Comparison of ENCODE assay signal across 9 cellular contexts in the genomic region with DNA sequence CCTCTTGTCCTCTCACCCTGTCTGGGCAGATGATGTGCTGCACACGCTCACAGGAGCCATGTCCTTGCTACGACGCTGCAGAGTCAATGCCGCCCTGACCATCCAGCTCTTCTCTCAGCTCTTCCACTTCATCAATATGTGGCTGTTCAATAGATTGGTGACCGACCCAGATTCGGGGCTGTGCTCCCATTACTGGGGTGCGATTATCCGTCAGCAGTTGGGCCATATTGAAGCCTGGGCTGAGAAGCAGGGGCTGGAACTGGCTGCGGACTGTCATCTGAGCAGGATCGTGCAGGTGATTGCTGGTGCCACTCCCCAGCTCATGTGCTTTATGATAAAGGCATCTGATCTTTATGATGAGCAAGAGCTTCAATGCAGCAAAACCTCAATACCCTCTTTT.
"Had no signal": no experiment of that assay in that cellular context is flagged by ENCODE, and none has a peak within 500 bp of the region (broad histone marks: within the 10 kb centered on the region; RNA-seq: fewer than 3 reads in every experiment).

No MANE protein-coding gene starts in this region.

- H3K27ac ChIP-seq: GM23248, HL-60 had no signal

- H3K9me3 Mint-ChIP-seq: HFFc6 had no signal

- DNase-seq: GM23248, GOT3, H7, HFFc6, IMR-90, KBM-7 had no signal

- H3K4me3 Mint-ChIP-seq: HFFc6 had no signal

- H3K9ac ChIP-seq: GM23248 had no signal

- H3K27ac Mint-ChIP-seq: HFFc6 had no signal

- H3K4me3 ChIP-seq: GM23248, HAP-1 had no signal

- H2AFZ ChIP-seq: GM23248 had no signal

- ATAC-seq: HCT116 had no signal

- H3K9me3 ChIP-seq: HAP-1 had no signal

- H3K4me1 ChIP-seq: HAP-1 had no signal
